In the genomic region with DNA sequence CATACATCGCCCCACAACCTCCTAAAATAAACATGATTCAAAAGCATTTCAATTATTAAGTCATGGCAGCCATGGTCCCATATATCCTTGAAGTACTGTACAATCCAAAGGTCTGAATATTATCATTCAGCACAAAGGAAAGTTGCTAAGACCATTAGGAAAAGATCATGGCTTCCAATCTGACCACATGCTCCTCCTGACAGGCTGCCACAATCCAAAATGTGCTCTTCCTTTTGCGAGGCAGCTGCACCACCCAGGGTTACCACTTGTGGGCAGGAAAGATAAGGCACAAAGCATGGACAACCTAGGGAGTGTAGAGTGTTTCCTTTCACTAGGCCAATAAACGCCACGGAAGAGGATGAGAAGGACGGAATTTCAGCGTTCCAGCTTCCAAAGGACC, we compare ENCODE assay signal across 14 cellular contexts. TPM values are rescaled to one million over a fixed set of nuclear protein-coding genes. Genes with fewer than 3 reads are reported as not detected.
DNase-seq lines count a peak whose midpoint lies in the region; ATAC-seq, FAIRE-seq and TF ChIP-seq lines count a peak whose summit lies in the region.
"Had no signal": no experiment of that assay in that cellular context is flagged by ENCODE, and none has a peak within 500 bp of the region (broad histone marks: within the 10 kb centered on the region; RNA-seq: fewer than 3 reads in every experiment).

No MANE protein-coding gene starts in this region.

- FAIRE-seq in K562 (lab: Jason Lieb, UNC) (peak; percentile 96), pancreas (lab: Jason Lieb, UNC) (no peak)
- FAIRE-seq: endothelial cell of umbilical vein had no signal

- POLR2A ChIA-PET in K562 (lab: Yijun Ruan, JAX) = interaction anchor here (1.2 kb wide), 1 partner anchor 54 kb away, joined by 4 read pairs; no protein-coding TSS in a partner anchor

- no peaks in the 10 kb centered on the region for H4K20me1 ChIP-seq in Loucy (ENCODE audit: insufficient read depth, low read length, poor library complexity, severe bottlenecking)
- peaks cover 12% of the 10 kb centered on the region; the same call in 1 of the 2 replicates for H4K20me1 ChIP-seq in K562 (replicated peaks; ENCODE audit: control insufficient read depth, insufficient read depth, low read length)

- peak; percentile 69 to 80 for TF ChIP-seq RAD21 in K562 (CRISPR knock-in tag; conservative IDR thresholded peaks at IDR 0.05 in 1 of 2, IDR thresholded peaks at IDR 0.05 in 1 of 2)

- H3K79me2 ChIP-seq in Loucy (ENCODE audit: insufficient read depth, low read length) = peaks cover 18% of the 10 kb centered on the region
- peaks cover 70% of the 10 kb centered on the region for H3K79me2 ChIP-seq in K562 (ENCODE audit: control insufficient read depth, insufficient read depth, low read length)

- no peak overlapping the region for H3K9ac ChIP-seq in Loucy (ENCODE audit: low read depth, low read length, poor library complexity, severe bottlenecking)
- 0 out of 4 replicates have a peak overlapping the region, but pooled peaks of 1 of the 2 experiments have one; percentile 4 for H3K9ac ChIP-seq in K562 (ENCODE audit: insufficient read depth in 1 of 2, low read depth in 2 of 2, low read length in 2 of 2)

- no peak for TF ChIP-seq POLR2A in K562 (conservative IDR thresholded peaks at IDR 0.05)

- H3K9me3 ChIP-seq in Loucy (ENCODE audit: insufficient read depth, low read depth, low read length) = no peaks in the 10 kb centered on the region
- H3K9me3 ChIP-seq in K562 (replicated peaks; ENCODE audit: control insufficient read depth, insufficient read depth, low read depth, low read length) = no peaks in the 10 kb centered on the region
- H3K9me3 ChIP-seq in pancreas = no peaks in the 10 kb centered on the region
- H3K9me3 ChIP-seq: neutrophil, SJCRH30, tibial artery had no signal

- H3F3A ChIP-seq in Loucy (ENCODE audit: low read depth) = no peaks in the 10 kb centered on the region

- 25% methylated on average over 6 of the region's 6 CpGs for WGBS in K562 (ENCODE audit: insufficient coverage, low coverage, missing lambda C conversion rate)
- WGBS in pancreas, 2 donors = 78 to 81% methylated on average over 6 of the region's 6 CpGs

- TF ChIP-seq CTCF in Loucy (conservative IDR thresholded peaks at IDR 0.05; ENCODE audit: low read length) (peak; percentile 60), K562 (IDR thresholded peaks at IDR 0.05 in 2 of 3, conservative IDR thresholded peaks at IDR 0.05 in 1 of 3; ENCODE audit: insufficient read depth in 2 of 3, low read depth in 1 of 3, low read length in 3 of 3) (peak; percentile 76 to 81 (median 79)), retinal pigment epithelial cell (conservative IDR thresholded peaks at IDR 0.05; ENCODE audit: low read depth, low read length) (peak; percentile 23), pancreas (IDR thresholded peaks at IDR 0.05) (no peak)

- intact Hi-C loops in K562 (cut with micrococcal nuclease) (loop anchor here (5.0 to 10.0 kb wide), 4 partner anchors 140 to 458 kb away; a partner anchor contains a TSS), pancreas (cut with DNase I) (no loop called here)

- H3K4me3 ChIP-seq in Loucy (ENCODE audit: low read length, poor library complexity, severe bottlenecking) (no peak overlapping the region), K562 (no peak overlapping the region), retinal pigment epithelial cell (ENCODE audit: low read length) (no peak overlapping the region), pancreas (no peak overlapping the region)
- H3K4me3 ChIP-seq: SJCRH30, tibial artery had no signal

- ATAC-seq in K562 (peak; percentile 87), pancreas (no peak), GM21619 (IDR thresholded peaks at IDR 0.05; ENCODE audit: unreplicated experiment) (no peak)

- no peak overlapping the region for H2AFZ ChIP-seq in Loucy (ENCODE audit: low read length)
- H2AFZ ChIP-seq in K562 (ENCODE audit: low read depth, low read length) = peak overlapping the region; percentile 0; the same call in 1 of the 2 replicates

- TF ChIP-seq EP300 in K562 (IDR thresholded peaks at IDR 0.05; ENCODE audit: low read length) = no peak

- H3K27me3 ChIP-seq in Loucy (ENCODE audit: insufficient read depth, low read length, poor library complexity, severe bottlenecking) (no peaks in the 10 kb centered on the region), K562 (ENCODE audit: control insufficient read depth in 2 of 2, insufficient read depth in 2 of 2, low read length in 2 of 2) (no peaks in the 10 kb centered on the region), pancreas (no peaks in the 10 kb centered on the region)
- H3K27me3 ChIP-seq: neutrophil, SJCRH30, tibial artery had no signal

- H3K4me1 ChIP-seq in Loucy (ENCODE audit: insufficient read depth, low read length, poor library complexity, severe bottlenecking) = peaks cover 26% of the 10 kb centered on the region
- peaks cover 14 to 29% of the 10 kb centered on the region in 2 experiments; a peak in 4 of 5 replicates for H3K4me1 ChIP-seq in K562 (replicated peaks in 1 of 2; ENCODE audit: control insufficient read depth in 2 of 2, insufficient read depth in 2 of 2, low read length in 2 of 2)
- H3K4me1 ChIP-seq in pancreas = peaks cover 0 to 7% (median 6%) of the 10 kb centered on the region in 3 donors
- H3K4me1 ChIP-seq: SJCRH30 had no signal

- DNase-seq in NCI-H2196 (lab: John Stamatoyannopoulos, UW; ENCODE audit: unreplicated experiment) (peak; percentile 1), NCI-H2196 treated with DMSO at 0.1 percent for 48 hours (lab: John Stamatoyannopoulos, UW; ENCODE audit: unreplicated experiment) (no peak), K562 (ENCODE audit: extremely low read depth in 1 of 4, low spot score in 3 of 4) (peak; percentile 55 to 80 (median 67)), retinal pigment epithelial cell (ENCODE audit: low read depth) (no peak), NCI-H128 (lab: John Stamatoyannopoulos, UW; ENCODE audit: unreplicated experiment) (no peak), pancreas (no peak)
- DNase-seq: anterior cingulate cortex, immature natural killer cell, tibial artery had no signal

- H3K9me1 ChIP-seq in K562 (ENCODE audit: control insufficient read depth, insufficient read depth, low read length) = no peaks in the 10 kb centered on the region

- H3K36me3 ChIP-seq in Loucy (ENCODE audit: insufficient read depth, low read length) (no peaks in the 10 kb centered on the region), K562 (ENCODE audit: control insufficient read depth, insufficient read depth, low read length) (peaks cover 77% of the 10 kb centered on the region), pancreas (peaks cover 0 to 4% (median 0%) of the 10 kb centered on the region in 3 donors)
- H3K36me3 ChIP-seq: neutrophil, SJCRH30 had no signal

- in situ Hi-C loops in K562 (cut with MboI) = no loop called here

- no peaks in the 10 kb centered on the region for H3K9me2 ChIP-seq in Loucy (replicated peaks; ENCODE audit: low read depth, low read length)

- H3K4me2 ChIP-seq in Loucy (ENCODE audit: low read depth, low read length, poor library complexity, severe bottlenecking) (no peak overlapping the region), K562 (ENCODE audit: insufficient read depth, low read length) (peak overlapping the region; percentile 47; the same call in 1 of the 2 replicates)

- BruUV-seq in K562 (replicated peaks; lab: Mats Ljungman, UMichigan) = no TSS peak

- peak overlapping the region; percentile 20; the same call in 2 of the 3 replicates for H3K27ac ChIP-seq in K562 (ENCODE audit: extremely low read depth, low read depth, low read length)
- H3K27ac ChIP-seq in pancreas = no peak overlapping the region
- H3K27ac ChIP-seq: neutrophil, SJCRH30, tibial artery had no signal

- CTCF ChIA-PET in K562 (lab: Yijun Ruan, JAX; ENCODE audit: low intra/inter-chr PET ratio) = no interaction called here

RNA-seq across cellular contexts. Expression of a gene that starts 5.4 kb away (rescaled TPM):
- 14.4 and 23.0 TPM in 2 replicates for total RNA-seq in K562 (2011; cell fraction: chromatin; rRNA removed; ENCODE audit: low replicate concordance)
- 18.7 and 26.0 TPM in 2 replicates for total RNA-seq in K562 (2011; cell fraction: nucleolus; rRNA removed)
- total RNA-seq in K562 (2011; cell fraction: nucleoplasm; rRNA removed) = 32.8 and 60.1 TPM in 2 replicates
- total RNA-seq in K562 (2014; rRNA removed) (219 and 255 TPM in 2 replicates), K562 (2014; rRNA removed; fragmentation: Illumina TruSeq; extraction: Trizol) (149 and 159 TPM in 2 replicates), K562 (2015; rRNA removed; fragmentation: Illumina TruSeq; extraction: Trizol) (205 and 206 TPM in 2 replicates), K562 (2021) (164 and 214 TPM in 2 replicates), pancreas (10 to 100 TPM in 5 of 6 donors, 1 to 10 TPM in 1; 7.2 to 17.5 (median 14.8) TPM)
- polyA plus RNA-seq in K562 (2011; rRNA removed) (105 and 175 TPM in 2 replicates), K562 (2014; fragmentation: Illumina TruSeq; extraction: Trizol) (280 and 324 TPM in 2 replicates), K562 (2014; fragmentation: Nextera tagmentation; extraction: Ambion mirVana) (100 to 1,000 TPM; 328 to 385 TPM), K562 (2014; rRNA removed) (352 and 619 TPM in 2 replicates), pancreas (10 to 100 TPM; 29.7 to 32.5 TPM)
- polyA plus RNA-seq in K562 (2011; cell fraction: cytosol; rRNA removed) = 82.7 and 104 TPM in 2 replicates
- polyA plus RNA-seq in K562 (2011; cell fraction: nucleus; rRNA removed) = 23.7 and 24.3 TPM in 2 replicates
- polyA plus RNA-seq in K562 (2012) = 92.8 and 261 TPM in 2 replicates
- 19.9 and 35.3 TPM in 2 replicates for polyA minus RNA-seq in K562 (2011; rRNA and poly(A)+ RNA removed)
- polyA minus RNA-seq in K562 (2011; cell fraction: cytosol; rRNA and poly(A)+ RNA removed) = 13.4 and 28.6 TPM in 2 replicates
- 10.4 and 12.7 TPM in 2 replicates for polyA minus RNA-seq in K562 (2011; cell fraction: nucleus; rRNA and poly(A)+ RNA removed)

RNA-seq across cellular contexts. Expression of a gene that starts 36.3 kb away (rescaled TPM):
- total RNA-seq in K562 (2011; cell fraction: chromatin; rRNA removed; ENCODE audit: low replicate concordance) = 29.1 and 59.2 TPM in 2 replicates
- 17.2 and 18.4 TPM in 2 replicates for total RNA-seq in K562 (2011; cell fraction: nucleolus; rRNA removed)
- total RNA-seq in K562 (2011; cell fraction: nucleoplasm; rRNA removed) = 56.6 and 101 TPM in 2 replicates
- total RNA-seq in K562 (2014; rRNA removed) (53.5 and 60.5 TPM in 2 replicates), K562 (2014; rRNA removed; fragmentation: Illumina TruSeq; extraction: Trizol) (93.3 and 96.5 TPM in 2 replicates), K562 (2015; rRNA removed; fragmentation: Illumina TruSeq; extraction: Trizol) (84.6 and 97.7 TPM in 2 replicates), K562 (2021) (99.2 and 100 TPM in 2 replicates), pancreas (10 to 100 TPM; 16.1 to 53.3 (median 25.8) TPM)
- polyA plus RNA-seq in K562 (2011; rRNA removed) (50.4 and 93.1 TPM in 2 replicates), K562 (2014; fragmentation: Illumina TruSeq; extraction: Trizol) (52.6 and 60.2 TPM in 2 replicates), K562 (2014; fragmentation: Nextera tagmentation; extraction: Ambion mirVana) (10 to 100 TPM; 24.8 to 27.0 TPM), K562 (2014; rRNA removed) (46.7 and 57.3 TPM in 2 replicates), pancreas (10 to 100 TPM in 1 of 2 donors, 1 to 10 TPM in 1; 7.8 to 12.2 TPM)
- 17.5 and 28.8 TPM in 2 replicates for polyA plus RNA-seq in K562 (2011; cell fraction: cytosol; rRNA removed)
- 14.6 and 15.4 TPM in 2 replicates for polyA plus RNA-seq in K562 (2011; cell fraction: nucleus; rRNA removed)
- 39.7 and 47.2 TPM in 2 replicates for polyA plus RNA-seq in K562 (2012)
- polyA minus RNA-seq in K562 (2011; rRNA and poly(A)+ RNA removed) = 85.7 and 103 TPM in 2 replicates
- polyA minus RNA-seq in K562 (2011; cell fraction: cytosol; rRNA and poly(A)+ RNA removed) = 15.6 and 30.0 TPM in 2 replicates
- 10.2 and 12.0 TPM in 2 replicates for polyA minus RNA-seq in K562 (2011; cell fraction: nucleus; rRNA and poly(A)+ RNA removed)

RNA-seq across cellular contexts. Expression of a gene that starts 56.1 kb away (rescaled TPM):
- 103 and 165 TPM in 2 replicates for total RNA-seq in K562 (2011; cell fraction: chromatin; rRNA removed; ENCODE audit: low replicate concordance)
- total RNA-seq in K562 (2011; cell fraction: nucleolus; rRNA removed) = 57.2 and 63.5 TPM in 2 replicates
- total RNA-seq in K562 (2011; cell fraction: nucleoplasm; rRNA removed) = 91.3 and 130 TPM in 2 replicates
- total RNA-seq in K562 (2014; rRNA removed) (145 and 160 TPM in 2 replicates), K562 (2014; rRNA removed; fragmentation: Illumina TruSeq; extraction: Trizol) (234 and 297 TPM in 2 replicates), K562 (2015; rRNA removed; fragmentation: Illumina TruSeq; extraction: Trizol) (110 and 113 TPM in 2 replicates), K562 (2021) (238 and 255 TPM in 2 replicates), pancreas (100 to 1,000 TPM in 1 of 6 donors, 10 to 100 TPM in 5; 23.7 to 288 (median 31.9) TPM)
- polyA plus RNA-seq in K562 (2011; rRNA removed) (219 and 308 TPM in 2 replicates), K562 (2014; fragmentation: Illumina TruSeq; extraction: Trizol) (175 and 209 TPM in 2 replicates), K562 (2014; fragmentation: Nextera tagmentation; extraction: Ambion mirVana) (100 to 1,000 TPM; 476 to 520 TPM), K562 (2014; rRNA removed) (218 and 221 TPM in 2 replicates), pancreas (10 to 100 TPM; 10.2 to 14.3 TPM)
- polyA plus RNA-seq in K562 (2011; cell fraction: cytosol; rRNA removed) = 104 and 118 TPM in 2 replicates
- polyA plus RNA-seq in K562 (2011; cell fraction: nucleus; rRNA removed) = 61.1 and 65.9 TPM in 2 replicates
- 129 and 393 TPM in 2 replicates for polyA plus RNA-seq in K562 (2012)
- 245 and 259 TPM in 2 replicates for polyA minus RNA-seq in K562 (2011; rRNA and poly(A)+ RNA removed)
- 78.1 and 90.0 TPM in 2 replicates for polyA minus RNA-seq in K562 (2011; cell fraction: cytosol; rRNA and poly(A)+ RNA removed)
- polyA minus RNA-seq in K562 (2011; cell fraction: nucleus; rRNA and poly(A)+ RNA removed) = 27.5 and 32.1 TPM in 2 replicates

Comparison
In these comparisons a context has a peak if more than half of its experiments do, and no peak if none do; other contexts are left out.
1. DNase-seq: peak in NCI-H2196 (single experiment) and K562 (4 of 4); none in NCI-H2196 treated with DMSO at 0.1 percent for 48 hours (single experiment), retinal pigment epithelial cell (single experiment), NCI-H128 (single experiment) and pancreas (0 of 6).
2. CTCF ChIP-seq: peak in Loucy (single experiment), K562 (3 of 3) and retinal pigment epithelial cell (single experiment); none in pancreas (0 of 4).